ENCODE assay signal across 8 cellular contexts in the genomic region with DNA sequence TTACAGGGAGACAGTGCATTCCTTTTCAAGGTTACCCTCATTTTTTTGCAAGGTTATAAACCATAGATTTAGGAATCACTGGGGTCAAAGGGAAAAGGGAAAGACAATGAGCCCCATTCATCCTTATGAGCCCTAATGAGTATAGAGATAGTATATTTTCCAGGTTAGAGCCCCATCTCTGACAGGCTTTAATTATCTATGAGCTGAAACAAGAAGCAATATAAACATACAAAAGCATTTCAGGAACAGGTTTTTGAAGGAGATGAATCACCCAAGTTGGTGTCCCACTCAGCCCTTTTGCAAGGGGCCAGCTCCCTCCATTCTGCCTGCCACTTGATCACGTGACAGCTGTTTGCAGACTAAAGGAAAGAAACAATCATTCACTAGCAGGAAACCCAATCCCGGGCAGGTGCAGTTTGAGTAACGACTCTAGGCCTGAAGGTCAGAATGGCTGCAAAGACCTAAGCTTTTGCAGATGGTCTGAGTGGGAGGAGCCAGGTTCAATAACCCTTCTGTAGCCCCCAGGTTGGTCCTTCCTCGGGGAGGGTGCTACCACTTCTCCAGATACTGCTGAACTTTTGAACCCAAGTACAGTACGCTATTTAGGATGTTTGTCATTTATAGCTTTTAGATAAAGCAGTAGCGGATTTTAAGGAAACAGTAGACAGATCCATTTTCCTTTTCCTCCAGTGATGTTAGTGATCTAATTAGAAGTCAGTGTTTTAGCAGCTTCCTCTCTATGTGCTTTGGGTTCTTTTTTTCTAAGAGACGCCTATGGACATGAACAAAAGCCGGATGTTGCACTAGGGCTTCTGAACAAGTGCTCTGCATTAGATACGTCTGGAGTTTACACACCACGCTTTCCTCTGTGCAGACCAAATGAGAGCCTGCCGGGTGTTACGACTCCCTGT.
A peak's percentile ranks its signal among the peaks of the same experiment; 100 is the strongest.
DNase-seq lines count a peak whose midpoint lies in the region; TF ChIP-seq lines count a peak whose summit lies in the region.

No MANE protein-coding gene starts in this region.

- H3K4me3 ChIP-seq in NB4 (ENCODE audit: low read depth, low read length) (no peak overlapping the region), WERI-Rb-1 (ENCODE audit: low read depth, low read length) (no peak overlapping the region)
- no peak overlapping the region for H3K4me3 ChIP-seq in CD8-positive, alpha-beta memory T cell (ENCODE audit: low read length)

- no peaks in the 10 kb centered on the region for H3K4me1 ChIP-seq in CD8-positive, alpha-beta memory T cell (ENCODE audit: insufficient read depth, low read length)

- CTCF ChIA-PET in CD8-positive, alpha-beta memory T cell (lab: Charles Lee): no interaction called here

- peak overlapping the region; percentile 98 for H3K27ac Mint-ChIP-seq in nephron progenitor cell
- no peak overlapping the region for H3K27ac Mint-ChIP-seq in CD8-positive, alpha-beta memory T cell
- no peak overlapping the region for H3K27ac Mint-ChIP-seq in chondrocyte (ENCODE audit: unreplicated experiment)

- H3K27me3 Mint-ChIP-seq in nephron progenitor cell (ENCODE audit: low read depth, poor library complexity) (no peaks in the 10 kb centered on the region), chondrocyte (ENCODE audit: low read depth) (no peaks in the 10 kb centered on the region)
- H3K27me3 Mint-ChIP-seq in CD8-positive, alpha-beta memory T cell: peaks cover 0 to 4% of the 10 kb centered on the region in 2 donors

- H3K27ac ChIP-seq in WERI-Rb-1: no peak overlapping the region
- H3K27ac ChIP-seq in CD8-positive, alpha-beta memory T cell (ENCODE audit: low read depth, low read length): no peak overlapping the region

- H3K27me3 ChIP-seq in WERI-Rb-1 (ENCODE audit: insufficient read depth, low read depth, severe bottlenecking): no peaks in the 10 kb centered on the region
- H3K27me3 ChIP-seq in CD8-positive, alpha-beta memory T cell (ENCODE audit: insufficient read depth, low read length, poor library complexity, severe bottlenecking): no peaks in the 10 kb centered on the region

- peak overlapping the region; percentile 16 for H3K4me3 Mint-ChIP-seq in nephron progenitor cell
- H3K4me3 Mint-ChIP-seq in CD8-positive, alpha-beta memory T cell: no peak overlapping the region
- H3K4me3 Mint-ChIP-seq in chondrocyte (ENCODE audit: unreplicated experiment): no peak overlapping the region

- H3K36me3 ChIP-seq in WERI-Rb-1: no peaks in the 10 kb centered on the region
- H3K36me3 ChIP-seq in CD8-positive, alpha-beta memory T cell (ENCODE audit: insufficient read depth, low read length): no peaks in the 10 kb centered on the region

- TF ChIP-seq POLR2A in NB4 (IDR thresholded peaks at IDR 0.05; ENCODE audit: extremely low read depth, insufficient read length): no peak

- H3K36me3 Mint-ChIP-seq in nephron progenitor cell (ENCODE audit: low read depth) (peaks cover 54% of the 10 kb centered on the region), chondrocyte (ENCODE audit: low read depth) (no peaks in the 10 kb centered on the region)
- H3K36me3 Mint-ChIP-seq in CD8-positive, alpha-beta memory T cell: no peaks in the 10 kb centered on the region

- H3K9me3 Mint-ChIP-seq in nephron progenitor cell (peaks cover 26% of the 10 kb centered on the region), chondrocyte (ENCODE audit: low read depth) (no peaks in the 10 kb centered on the region)
- peaks cover 0 to 12% (median 0%) of the 10 kb centered on the region in 5 donors for H3K9me3 Mint-ChIP-seq in CD8-positive, alpha-beta memory T cell

- H3K4me1 Mint-ChIP-seq in nephron progenitor cell: peaks cover 77% of the 10 kb centered on the region
- no peaks in the 10 kb centered on the region for H3K4me1 Mint-ChIP-seq in CD8-positive, alpha-beta memory T cell
- H3K4me1 Mint-ChIP-seq in chondrocyte (ENCODE audit: low read depth): peaks cover 29% of the 10 kb centered on the region

- no peaks in the 10 kb centered on the region for H3K9me3 ChIP-seq in WERI-Rb-1 (ENCODE audit: severe bottlenecking)
- H3K9me3 ChIP-seq in CD8-positive, alpha-beta memory T cell (ENCODE audit: low read length): no peaks in the 10 kb centered on the region

- peak; percentile 37 for DNase-seq in SIG-M5 treated with dmso at 0.1 percent for 504 hours (lab: John Stamatoyannopoulos, UW; ENCODE audit: unreplicated experiment)
- no peak for DNase-seq in SIG-M5 (lab: John Stamatoyannopoulos, UW)
- peak; percentile 54 for DNase-seq in NB4 (ENCODE audit: low read depth)
- peak; percentile 46 for DNase-seq in WERI-Rb-1
- DNase-seq in nephron progenitor cell: peak; percentile 68
- no peak for DNase-seq in CD8-positive, alpha-beta memory T cell
- DNase-seq in chondrocyte (ENCODE audit: low spot score): no peak
- DNase-seq in NCI-H226: no peak

- POLR2A ChIA-PET in CD8-positive, alpha-beta memory T cell (lab: Charles Lee): no interaction called here

- no peak for TF ChIP-seq CTCF in NB4 (IDR thresholded peaks at IDR 0.05; ENCODE audit: low read depth, low read length)
- TF ChIP-seq CTCF in WERI-Rb-1 (IDR thresholded peaks at IDR 0.05; ENCODE audit: low read depth, low read length): no peak
- no peak for TF ChIP-seq CTCF in nephron progenitor cell (IDR thresholded peaks at IDR 0.05)
- no peak for TF ChIP-seq CTCF in chondrocyte (IDR thresholded peaks at IDR 0.05)

Comparison
In these comparisons a context has a peak if more than half of its experiments do, and no peak if none do; other contexts are left out.
1. DNase-seq: peak in SIG-M5 treated with dmso at 0.1 percent for 504 hours (single experiment), NB4 (single experiment), WERI-Rb-1 (single experiment) and nephron progenitor cell (single experiment); none in SIG-M5 (single experiment), CD8-positive, alpha-beta memory T cell (0 of 5), chondrocyte (single experiment) and NCI-H226 (single experiment).